24 cellular contexts compared by ENCODE assay signal in the genomic region with DNA sequence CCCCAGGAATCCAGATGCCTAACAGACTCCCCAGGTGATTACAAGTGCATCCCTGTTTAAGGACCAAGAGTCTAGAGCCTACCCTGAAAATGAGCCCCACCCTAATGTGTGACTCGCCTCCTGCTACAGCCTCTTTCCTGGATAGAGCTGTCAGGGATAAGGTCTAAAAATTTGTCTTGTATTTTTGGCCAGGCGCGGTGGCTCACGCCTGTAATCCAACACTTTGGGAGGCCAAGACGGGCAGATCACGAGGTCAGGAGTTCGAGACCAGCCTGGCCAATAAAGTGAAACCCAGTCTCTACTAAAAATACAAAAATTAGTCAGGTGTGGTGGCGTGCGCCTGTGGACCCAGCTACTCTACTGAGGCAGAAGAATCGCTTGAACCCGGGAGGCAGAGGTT. TPM values are rescaled to one million over a fixed set of nuclear protein-coding genes. Genes with fewer than 3 reads are reported as not detected.
DNase-seq lines count a peak whose midpoint lies in the region; ATAC-seq, FAIRE-seq and TF ChIP-seq lines count a peak whose summit lies in the region.
"Had no signal": no experiment of that assay in that cellular context is flagged by ENCODE, and none has a peak within 500 bp of the region (broad histone marks: within the 10 kb centered on the region; RNA-seq: fewer than 3 reads in every experiment).

No MANE protein-coding gene starts in this region.

- no peak overlapping the region for H2BK15ac ChIP-seq in H1 (ENCODE audit: low read length)

- no peak overlapping the region for H3K4ac ChIP-seq in H1 (replicated peaks; ENCODE audit: insufficient read length, low read depth, low read length)

- H4K91ac ChIP-seq in H1 (replicated peaks; ENCODE audit: insufficient read length, low read length): no peak overlapping the region

- H3K4me1 ChIP-seq in right atrium auricular region: no peaks in the 10 kb centered on the region
- no peaks in the 10 kb centered on the region for H3K4me1 ChIP-seq in H1 (replicated peaks in 1 of 4; ENCODE audit: control insufficient read depth in 3 of 4, insufficient read depth in 4 of 4, low read length in 3 of 4)
- H3K4me1 ChIP-seq: A549; BLaER1 treated with 17β-estradiol and CSF1 and Interleukin-3, amounts not matched to agents 10 nM and 100 nM; HAP-1 had no signal

- TF ChIP-seq CTCF in right atrium auricular region (IDR thresholded peaks at IDR 0.05): no peak
- no peak for TF ChIP-seq CTCF in H1 (IDR thresholded peaks at IDR 0.05; ENCODE audit: control extremely low read depth in 1 of 3, insufficient read depth in 1 of 3, low read depth in 1 of 3, low read length in 3 of 3)

- H3K18ac ChIP-seq in H1 (ENCODE audit: extremely low read depth, low read length): no peak overlapping the region

- TF ChIP-seq RAD21 in H1 (IDR thresholded peaks at IDR 0.05 in 1 of 2, conservative IDR thresholded peaks at IDR 0.05 in 1 of 2; ENCODE audit: low read depth in 2 of 2, low read length in 2 of 2): no peak

- H2BK12ac ChIP-seq in H1 (ENCODE audit: low read depth, low read length): no peak overlapping the region

- TF ChIP-seq EP300 in H1 (IDR thresholded peaks at IDR 0.05; ENCODE audit: borderline replicate concordance in 1 of 2, low read depth in 2 of 2, low read length in 2 of 2): no peak

- H4K20me1 ChIP-seq in H1 (replicated peaks in 1 of 2; ENCODE audit: control insufficient read depth in 1 of 2, insufficient read depth in 2 of 2, low read length in 2 of 2): no peaks in the 10 kb centered on the region
- H4K20me1 ChIP-seq: BLaER1 treated with 17β-estradiol and CSF1 and Interleukin-3, amounts not matched to agents 10 nM and 100 nM had no signal

- no peaks in the 10 kb centered on the region for H3K23me2 ChIP-seq in H1 (ENCODE audit: low read depth, low read length)

- H2AFZ ChIP-seq in H1 (ENCODE audit: low read length): no peak overlapping the region
- H2AFZ ChIP-seq: GM23338 had no signal

- H3K4me2 ChIP-seq in H1 (ENCODE audit: insufficient read depth in 1 of 2, low read depth in 2 of 2, low read length in 2 of 2): no peak overlapping the region
- H3K4me2 ChIP-seq: A549; BLaER1 treated with 17β-estradiol and CSF1 and Interleukin-3, amounts not matched to agents 10 nM and 100 nM; GM23338 had no signal

- H4K8ac ChIP-seq in H1 (ENCODE audit: extremely low read depth, insufficient read depth, low read length): no peak overlapping the region

- H3K56ac ChIP-seq in H1 (replicated peaks; ENCODE audit: insufficient read length, low read depth, low read length): no peak overlapping the region

- DNase-seq in left ventricle myocardium superior (no peak), right atrium auricular region (ENCODE audit: low spot score) (no peak), MG63 (peak; percentile 8), H1 (ENCODE audit: low read depth in 1 of 2, low spot score in 2 of 2) (no peak), sciatic nerve (ENCODE audit: low spot score) (no peak), NCI-H146 (lab: John Stamatoyannopoulos, UW) (no peak), NCI-H2107 (lab: John Stamatoyannopoulos, UW) (no peak), NCI-H1105 (lab: John Stamatoyannopoulos, UW) (no peak)
- DNase-seq: AML-193; CD4-positive, alpha-beta T cell; KG1; NCI-H1092; NCI-H1436 treated with DMSO at 0.1 percent for 48 hours; NCI-H1930; NCI-H524 treated with DMSO at 0.1 percent for 48 hours; NCI-H774; SHP77; T-cell had no signal

- H2AK5ac ChIP-seq in H1 (ENCODE audit: low read depth, low read length): no peak overlapping the region

- H2BK5ac ChIP-seq in H1 (ENCODE audit: low read depth, low read length): no peak overlapping the region

- intact Hi-C loops in left ventricle myocardium superior (cut with micrococcal nuclease): no loop called here
- intact Hi-C loops in sciatic nerve (cut with DNase I): no loop called here

- no peak overlapping the region for H3K4me3 ChIP-seq in right atrium auricular region
- no peak overlapping the region for H3K4me3 ChIP-seq in MG63
- no peak overlapping the region for H3K4me3 ChIP-seq in H1 (ENCODE audit: extremely low read depth in 1 of 4, insufficient read depth in 2 of 4, low read depth in 3 of 4, low read length in 4 of 4)
- H3K4me3 ChIP-seq: A549; BLaER1 treated with 17β-estradiol and CSF1 and Interleukin-3, amounts not matched to agents 10 nM and 100 nM; GM23338; HAP-1 had no signal

- ATAC-seq in left ventricle myocardium superior (peak; percentile 23), sciatic nerve (peak; percentile 47)
- ATAC-seq: A549, GM23338, T-cell had no signal

- no peak for FAIRE-seq in H1 (lab: Jason Lieb, UNC)
- FAIRE-seq: A549, D721Med had no signal

- H3K23ac ChIP-seq in H1 (ENCODE audit: insufficient read length): no peak overlapping the region

- POLR2A ChIA-PET in H1 (lab: Charles Lee; ENCODE audit: partially characterized antibody): no interaction called here

- no peak for TF ChIP-seq POLR2A in H1 (IDR thresholded peaks at IDR 0.05; ENCODE audit: control extremely low read depth in 1 of 2, low read depth in 2 of 2, low read length in 2 of 2)

- H3K9ac ChIP-seq in H1 (replicated peaks in 1 of 4; ENCODE audit: extremely low read depth in 1 of 4, low read depth in 3 of 4, low read length in 3 of 4): no peak overlapping the region
- H3K9ac ChIP-seq: BLaER1 treated with 17β-estradiol and CSF1 and Interleukin-3, amounts not matched to agents 10 nM and 100 nM had no signal

- H3K9me3 ChIP-seq in right atrium auricular region (no peaks in the 10 kb centered on the region), MG63 (no peaks in the 10 kb centered on the region), H1 (ENCODE audit: insufficient read depth in 2 of 2, low read depth in 1 of 2, low read length in 1 of 2) (no peaks in the 10 kb centered on the region)
- H3K9me3 ChIP-seq: A549; BLaER1 treated with 17β-estradiol and CSF1 and Interleukin-3, amounts not matched to agents 10 nM and 100 nM had no signal

- H3K79me1 ChIP-seq in H1 (ENCODE audit: low read depth, low read length): no peaks in the 10 kb centered on the region

- H3K27ac ChIP-seq in right atrium auricular region: no peak overlapping the region
- H3K27ac ChIP-seq in H1 (ENCODE audit: low read depth, low read length): no peak overlapping the region
- H3K27ac ChIP-seq: A549; BLaER1 treated with 17β-estradiol and CSF1 and Interleukin-3, amounts not matched to agents 10 nM and 100 nM had no signal

- no peaks in the 10 kb centered on the region for H3K27me3 ChIP-seq in right atrium auricular region
- H3K27me3 ChIP-seq in MG63: no peaks in the 10 kb centered on the region; the same call in 1 of the 2 replicates
- H3K27me3 ChIP-seq in H1 (replicated peaks in 1 of 4; ENCODE audit: control insufficient read depth in 3 of 4, extremely low read depth in 1 of 4, insufficient read depth in 3 of 4, low read length in 3 of 4): no peaks in the 10 kb centered on the region
- H3K27me3 ChIP-seq: BLaER1 treated with 17β-estradiol and CSF1 and Interleukin-3, amounts not matched to agents 10 nM and 100 nM had no signal

- CTCF ChIA-PET in H1 (lab: Charles Lee; ENCODE audit: partially characterized antibody): interaction anchor here (1.4 kb wide), 1 partner anchor 18 kb away, joined by 4 read pairs; no protein-coding TSS in a partner anchor

- H3K79me2 ChIP-seq in H1 (ENCODE audit: control insufficient read depth in 1 of 2, insufficient read depth in 2 of 2, low read length in 2 of 2): no peaks in the 10 kb centered on the region

- H2BK120ac ChIP-seq in H1 (replicated peaks; ENCODE audit: low read depth, low read length): no peak overlapping the region

- H3K36me3 ChIP-seq in right atrium auricular region (no peaks in the 10 kb centered on the region), MG63 (no peaks in the 10 kb centered on the region), H1 (ENCODE audit: control insufficient read depth in 2 of 4, insufficient read depth in 4 of 4, low read length in 3 of 4) (no peaks in the 10 kb centered on the region)
- H3K36me3 ChIP-seq: BLaER1 treated with 17β-estradiol and CSF1 and Interleukin-3, amounts not matched to agents 10 nM and 100 nM; HAP-1 had no signal

- no peak overlapping the region for H2BK20ac ChIP-seq in H1 (ENCODE audit: low read length)

- no peak overlapping the region for H3K14ac ChIP-seq in H1 (ENCODE audit: insufficient read length)

- no peak overlapping the region for H4K5ac ChIP-seq in H1 (ENCODE audit: insufficient read length, low read depth, low read length)

- 88% methylated on average over 11 of the region's 11 CpGs; no CpG with 5 or more reads in 1 of the 2 experiments for WGBS in H1 (ENCODE audit: extremely low coverage in 1 of 2, insufficient coverage in 1 of 2, insufficient read length in 1 of 2, insufficient replicate concordance in 2 of 2, low coverage in 1 of 2, low lambda C conversion rate in 2 of 2, missing lambda C conversion rate in 1 of 2), 2 experiments

TF ChIP-seq in H1, 55 proteins besides CTCF, POLR2A, EP300 and RAD21 (continues in another document):
- TF ChIP-seq TBP (IDR thresholded peaks at IDR 0.05; ENCODE audit: low read depth, low read length): peak; percentile 42; the same call in 1 of the 2 replicates

RNA-seq across cellular contexts. Expression of a gene that starts 11.2 kb away (rescaled TPM):
- total RNA-seq in left ventricle myocardium superior: not detected
- total RNA-seq in right atrium auricular region: not detected
- total RNA-seq in MG63 (2014; rRNA removed; shearing (Covaris generic); ENCODE audit: low replicate concordance): not detected in 2 replicates
- total RNA-seq in H1 (2021; fragmentation: NEBNext Ultra II Directional; extraction: Animal tissue kit (Norgen Biotek cat#: 25700)): not detected in 2 replicates
- not detected in 2 replicates for polyA plus RNA-seq in H1 (2011; rRNA removed)
- polyA plus RNA-seq in H1 (2011; cell fraction: cytosol; rRNA removed): not detected
- polyA plus RNA-seq in H1 (2011; cell fraction: nucleus; rRNA removed): not detected
- 0.05 to 0.11 TPM (median 0.10 TPM) in 4 replicates for polyA plus RNA-seq in H1 (2012, experiment 1 of 2)
- polyA plus RNA-seq in H1 (2012, experiment 2 of 2): not detected
- polyA plus RNA-seq in H1 (2013, experiment 1 of 2): not detected
- not detected for polyA plus RNA-seq in H1 (2013, experiment 2 of 2)
- polyA minus RNA-seq in H1 (2011; rRNA and poly(A)+ RNA removed): not detected in 2 replicates
- polyA minus RNA-seq in H1 (2011; cell fraction: cytosol; rRNA and poly(A)+ RNA removed): not detected
- polyA minus RNA-seq in H1 (2011; cell fraction: nucleus; rRNA and poly(A)+ RNA removed): not detected
- total RNA-seq in sciatic nerve: 0.13 TPM
- total RNA-seq: CD4-positive, alpha-beta T cell; GM23338; SK-MEL-5; T-cell had no signal
- polyA plus RNA-seq: A549 had no signal

RNA-seq across cellular contexts. Expression of a gene that starts 38.8 kb away (rescaled TPM):
- total RNA-seq in left ventricle myocardium superior (1.8 TPM), right atrium auricular region (1 to 10 TPM; 2.2 to 3.0 TPM), sciatic nerve (6.1 TPM)
- total RNA-seq in MG63 (2014; rRNA removed; shearing (Covaris generic); ENCODE audit: low replicate concordance): 0.22 and 3.4 TPM in 2 replicates
- 5.5 and 5.8 TPM in 2 replicates for total RNA-seq in H1 (2021; fragmentation: NEBNext Ultra II Directional; extraction: Animal tissue kit (Norgen Biotek cat#: 25700))
- polyA plus RNA-seq in H1 (2011; rRNA removed): 10.0 and 10.4 TPM in 2 replicates
- 9.5 TPM for polyA plus RNA-seq in H1 (2011; cell fraction: cytosol; rRNA removed)
- 20.2 TPM for polyA plus RNA-seq in H1 (2011; cell fraction: nucleus; rRNA removed)
- polyA plus RNA-seq in H1 (2012, experiment 1 of 2): 4.6 to 6.2 TPM (median 5.2 TPM) in 4 replicates
- 2.3 TPM for polyA plus RNA-seq in H1 (2012, experiment 2 of 2)
- polyA plus RNA-seq in H1 (2013, experiment 1 of 2): 4.6 TPM
- polyA plus RNA-seq in H1 (2013, experiment 2 of 2): 4.2 TPM
- 11.4 and 14.3 TPM in 2 replicates for polyA minus RNA-seq in H1 (2011; rRNA and poly(A)+ RNA removed)
- 3.4 TPM for polyA minus RNA-seq in H1 (2011; cell fraction: cytosol; rRNA and poly(A)+ RNA removed)
- polyA minus RNA-seq in H1 (2011; cell fraction: nucleus; rRNA and poly(A)+ RNA removed): 18.4 TPM
